Comparison of ENCODE assay signal across 13 cellular contexts in the genomic region with DNA sequence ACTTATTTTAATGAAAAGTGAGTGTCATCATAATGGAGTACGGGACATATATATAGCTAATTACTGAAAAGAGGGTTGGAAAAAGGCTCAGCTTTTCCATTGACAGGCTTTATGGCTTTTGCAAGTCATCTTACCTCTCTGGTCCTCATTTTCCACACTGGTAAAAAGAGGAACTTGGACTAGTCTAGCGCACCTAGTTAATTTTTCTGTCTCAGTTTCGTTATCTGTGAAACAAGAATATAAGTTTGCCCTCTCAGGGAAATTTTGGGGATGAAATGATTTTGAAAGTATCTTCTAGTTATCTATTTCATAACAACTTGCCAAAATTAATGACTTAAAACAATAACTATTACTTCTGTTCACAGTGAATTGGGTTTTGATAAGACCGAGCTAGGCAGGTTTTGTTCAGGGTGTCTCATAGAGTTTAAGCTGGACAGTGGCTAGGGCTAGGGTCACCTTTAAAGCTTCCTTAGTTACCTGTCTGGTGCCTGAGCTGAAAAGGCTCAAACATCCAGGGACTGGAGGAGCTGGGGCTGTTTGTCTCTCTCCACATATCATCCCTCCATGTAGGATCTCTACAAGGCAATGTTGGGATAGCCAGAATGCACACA.
DNase-seq lines count a peak whose midpoint lies in the region; ATAC-seq and TF ChIP-seq lines count a peak whose summit lies in the region.
"Had no signal": no experiment of that assay in that cellular context is flagged by ENCODE, and none has a peak within 500 bp of the region (broad histone marks: within the 10 kb centered on the region; RNA-seq: fewer than 3 reads in every experiment).

No MANE protein-coding gene starts in this region.

- H4K20me1 ChIP-seq in MM.1S (ENCODE audit: insufficient read depth, low read length) = no peaks in the 10 kb centered on the region

- no peak overlapping the region for H2AFZ ChIP-seq in MM.1S (ENCODE audit: low read length)
- H2AFZ ChIP-seq: GM23248 had no signal

- H3K27ac ChIP-seq in MM.1S (ENCODE audit: low read length) (no peak overlapping the region), colonic mucosa (no peak overlapping the region), tibial artery (no peak overlapping the region)
- H3K27ac ChIP-seq: GM23248, thoracic aorta had no signal

- no peak overlapping the region for H3K9ac ChIP-seq in MM.1S (ENCODE audit: low read length)
- H3K9ac ChIP-seq in colonic mucosa (ENCODE audit: low read depth in 2 of 2, low read length in 2 of 2) = no peak overlapping the region
- H3K9ac ChIP-seq: GM23248 had no signal

- H3K36me3 ChIP-seq in MM.1S (replicated peaks; ENCODE audit: insufficient read depth, low read length) = no peaks in the 10 kb centered on the region
- no peaks in the 10 kb centered on the region for H3K36me3 ChIP-seq in colonic mucosa
- no peaks in the 10 kb centered on the region for H3K36me3 ChIP-seq in tibial artery
- H3K36me3 ChIP-seq: thoracic aorta had no signal

- H3K9me2 ChIP-seq in MM.1S (replicated peaks; ENCODE audit: insufficient read depth, low read length) = no peaks in the 10 kb centered on the region

- H3K27me3 ChIP-seq in MM.1S (replicated peaks; ENCODE audit: insufficient read depth, low read length) (no peaks in the 10 kb centered on the region), colonic mucosa (no peaks in the 10 kb centered on the region), tibial artery (no peaks in the 10 kb centered on the region)

- H3K4me3 ChIP-seq in MM.1S (ENCODE audit: low read length) (no peak overlapping the region), colonic mucosa (no peak overlapping the region), tibial artery (no peak overlapping the region)
- H3K4me3 ChIP-seq: GM23248, thoracic aorta had no signal

- DNase-seq in MM.1S = peak; percentile 8
- no peak for DNase-seq in colonic mucosa
- no peak for DNase-seq in tibial artery
- DNase-seq in GM19240 (ENCODE audit: insufficient read length, low spot score) = no peak
- DNase-seq in NCI-H2029 treated with DMSO at 0.1 percent for 48 hours (lab: John Stamatoyannopoulos, UW) = no peak
- DNase-seq: activated CD4-positive, alpha-beta T cell treated with anti-CD3 and anti-CD28 coated beads, Interleukin-2, amount 10 ng/mL, durations not matched to agents 24 days and 14 days; GM23248; NCI-H2227 treated with DMSO at 0.1 percent for 48 hours had no signal

- H3K4me2 ChIP-seq in MM.1S (ENCODE audit: low read depth, low read length) = no peak overlapping the region

- ATAC-seq in GM19023 (IDR thresholded peaks at IDR 0.05; ENCODE audit: unreplicated experiment) (peak; percentile 85), GM21619 (IDR thresholded peaks at IDR 0.05; ENCODE audit: unreplicated experiment) (peak; percentile 90), HG03039 (IDR thresholded peaks at IDR 0.05; ENCODE audit: unreplicated experiment) (peak; percentile 71)
- ATAC-seq: Panc1 had no signal

- TF ChIP-seq CTCF in MM.1S (IDR thresholded peaks at IDR 0.05; ENCODE audit: low read length) (no peak), colonic mucosa (IDR thresholded peaks at IDR 0.05) (no peak), tibial artery (IDR thresholded peaks at IDR 0.05) (no peak)

- H3K9me3 ChIP-seq in MM.1S (replicated peaks; ENCODE audit: insufficient read depth, low read length) = no peaks in the 10 kb centered on the region
- no peaks in the 10 kb centered on the region for H3K9me3 ChIP-seq in colonic mucosa
- H3K9me3 ChIP-seq in tibial artery = no peaks in the 10 kb centered on the region
- H3K9me3 ChIP-seq: thoracic aorta had no signal

- intact Hi-C loops in colonic mucosa (cut with DNase I) = no loop called here
- intact Hi-C loops in tibial artery (cut with DNase I; ENCODE audit: low total_unique reads) = no loop called here

- no peaks in the 10 kb centered on the region for H3F3A ChIP-seq in MM.1S (ENCODE audit: insufficient read depth, low read length)

- no peaks in the 10 kb centered on the region for H3K79me2 ChIP-seq in MM.1S (ENCODE audit: low read length)

- peaks cover 4% of the 10 kb centered on the region; the same call in 1 of the 2 replicates for H3K4me1 ChIP-seq in MM.1S (ENCODE audit: low read length)
- no peaks in the 10 kb centered on the region for H3K4me1 ChIP-seq in colonic mucosa
- no peaks in the 10 kb centered on the region for H3K4me1 ChIP-seq in tibial artery
